In genomic region chr11:45583981-45584380, GRCh38 we compare ENCODE assay signal across 33 cellular contexts.
"Had no signal": no experiment of that assay in that cellular context is flagged by ENCODE, and none has a peak within 500 bp of the region (broad histone marks: within the 10 kb centered on the region; RNA-seq: fewer than 3 reads in every experiment).

No MANE protein-coding gene starts in this region.

- H3K36me3 ChIP-seq: adrenal gland, ascending aorta, brain microvascular endothelial cell, breast epithelium, cardiac muscle cell had no signal

- H3K27ac ChIP-seq: adrenal gland, ascending aorta, body of pancreas, brain microvascular endothelial cell, breast epithelium, cardiac muscle cell had no signal

- H3K4me3 ChIP-seq: adrenal gland, ascending aorta, body of pancreas, breast epithelium, cardiac muscle cell had no signal

- H3K27me3 ChIP-seq: ascending aorta, body of pancreas, brain microvascular endothelial cell had no signal

- DNase-seq: activated effector memory CD4-positive, alpha-beta T cell treated with anti-CD3 and anti-CD28 coated beads, Interleukin-2, amount 50 U/mL, for 16 hours; activated effector memory CD4-positive, alpha-beta T cell treated with Interleukin-2 at 50 U/mL for 16 hours; activated gamma-delta T cell; activated gamma-delta T cell treated with Interleukin-2 at 50 U/mL for 16 hours; activated naive CD4-positive, alpha-beta T cell; activated naive CD4-positive, alpha-beta T cell treated with anti-CD3 and anti-CD28 coated beads for 36 hours; activated naive CD4-positive, alpha-beta T cell treated with anti-CD3 and anti-CD28 coated beads, Interleukin-2, amount 10 ng/mL, durations not matched to agents 7 days and 5 days; activated naive CD4-positive, alpha-beta T cell treated with anti-CD3 and anti-CD28 coated beads, Interleukin-2, amount 50 U/mL, for 16 hours; activated naive CD4-positive, alpha-beta T cell treated with Interleukin-2 at 50 U/mL for 16 hours; activated naive CD8-positive, alpha-beta T cell treated with anti-CD3 and anti-CD28 coated beads for 36 hours; activated naive CD8-positive, alpha-beta T cell treated with anti-CD3 and anti-CD28 coated beads, Interleukin-2, amount 10 ng/mL, durations not matched to agents 7 days and 5 days; activated naive CD8-positive, alpha-beta T cell treated with anti-CD3 and anti-CD28 coated beads, Interleukin-2, amount 50 U/mL, for 24 hours; activated T-cell treated with anti-CD3 and anti-CD28 coated beads for 4 hours; activated T-cell treated with anti-CD3 and anti-CD28 coated beads, Interleukin-2, amount 50 U/mL, for 1 hour; activated T-cell treated with anti-CD3 and anti-CD28 coated beads, Interleukin-2, amount 50 U/mL, for 24 hours; activated T-cell treated with anti-CD3 and anti-CD28 coated beads, Interleukin-2, amount 50 U/mL, for 4 hours; activated T-cell treated with anti-CD3 and anti-CD28 coated beads, Interleukin-2, amount 50 U/mL, for 48 hours; activated T-cell treated with anti-CD3 and anti-CD28 coated beads, Interleukin-2, amount 50 U/mL, for 72 hours; adrenal gland; amniotic stem cell; amygdala; anterior cingulate cortex; aorta; body of pancreas; brain microvascular endothelial cell; caudate nucleus; central memory CD4-positive, alpha-beta T cell; cerebellar nuclear complex had no signal

- H3K4me1 ChIP-seq: adrenal gland, ascending aorta, body of pancreas, breast epithelium had no signal

- H3K9me3 ChIP-seq: adrenal gland, ascending aorta, body of pancreas, breast epithelium had no signal

- ATAC-seq: activated naive CD4-positive, alpha-beta T cell treated with anti-CD3 and anti-CD28 coated beads, Interleukin-2, amount 50 U/mL, for 72 hours; activated naive CD8-positive, alpha-beta T cell treated with anti-CD3 and anti-CD28 coated beads, Interleukin-2, amount 50 U/mL, for 24 hours; activated T-cell treated with anti-CD3 and anti-CD28 coated beads, Interleukin-2, amount 50 U/mL, for 4 hours; activated T-cell treated with anti-CD3 and anti-CD28 coated beads, Interleukin-2, amount 50 U/mL, for 72 hours; activated T-helper 17 cell treated with anti-CD3 and anti-CD28 coated beads, Interleukin-2, amount 50 U/mL, for 72 hours; body of pancreas had no signal
